ENCODE assay signal across 27 cellular contexts in the genomic region with DNA sequence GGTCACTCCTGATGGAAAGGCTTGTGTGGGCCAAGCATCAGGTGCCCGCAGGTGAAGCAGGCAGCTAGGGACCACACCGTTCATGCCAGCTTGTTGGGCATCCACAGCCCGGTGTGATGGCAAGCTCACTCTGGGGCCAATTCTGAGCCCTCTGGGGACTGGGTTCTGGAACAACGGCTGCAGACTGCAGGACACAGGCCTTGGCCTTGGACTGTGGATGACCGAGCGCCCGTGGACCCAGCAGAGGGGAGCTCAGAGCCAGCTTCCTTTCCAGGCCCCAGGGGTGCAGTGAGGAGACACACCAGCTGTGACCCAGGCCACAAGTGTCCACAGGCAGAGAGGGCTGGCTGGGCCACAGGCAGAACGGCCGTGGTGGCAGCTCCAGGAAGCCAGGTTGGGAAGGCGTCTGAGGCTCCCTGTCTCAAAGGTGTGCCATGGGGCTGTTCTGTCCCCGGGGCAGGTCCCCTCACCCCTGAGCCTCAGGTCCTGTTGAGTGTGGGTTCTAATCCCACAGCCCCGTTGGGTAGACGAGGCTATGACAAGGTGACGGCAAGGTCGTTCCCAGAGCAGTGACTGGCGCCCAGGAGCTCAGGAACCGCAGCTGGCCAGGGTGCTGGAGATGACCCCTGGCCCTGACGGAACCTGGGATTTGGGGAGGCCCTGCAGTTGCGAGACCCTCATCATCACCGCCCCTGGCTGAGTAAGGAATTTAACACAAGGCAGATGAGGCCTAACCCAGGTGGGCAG.
DNase-seq lines count a peak whose midpoint lies in the region; ATAC-seq and TF ChIP-seq lines count a peak whose summit lies in the region.
"Had no signal": no experiment of that assay in that cellular context is flagged by ENCODE, and none has a peak within 500 bp of the region (broad histone marks: within the 10 kb centered on the region; RNA-seq: fewer than 3 reads in every experiment).

No MANE protein-coding gene starts in this region.

- 79 to 87% methylated on average over 5 to 15 of the region's 20 CpGs for WGBS in thyroid gland, 2 donors

- no peaks in the 10 kb centered on the region for H3K27me3 ChIP-seq in thyroid gland
- H3K27me3 ChIP-seq: BLaER1, breast epithelium, neural progenitor cell had no signal

- H3K36me3 ChIP-seq in thyroid gland: no peaks in the 10 kb centered on the region
- H3K36me3 ChIP-seq: BLaER1, breast epithelium, heart right ventricle, neural progenitor cell had no signal

- no peaks in the 10 kb centered on the region for H3K4me1 ChIP-seq in thyroid gland
- H3K4me1 ChIP-seq: breast epithelium, heart right ventricle, neural progenitor cell had no signal

- TF ChIP-seq CTCF in progenitor cell of endocrine pancreas (IDR thresholded peaks at IDR 0.05; ENCODE audit: unreplicated experiment) (no peak), thyroid gland (IDR thresholded peaks at IDR 0.05) (no peak)

- H3K36me3 Mint-ChIP-seq in progenitor cell of endocrine pancreas (ENCODE audit: insufficient read depth): peaks cover 1% of the 10 kb centered on the region
- H3K36me3 Mint-ChIP-seq in activated CD4-positive, alpha-beta T cell treated with anti-CD3 and anti-CD28 coated beads, Interleukin-2, amount 10 ng/mL, durations not matched to agents 7 days and 5 days (ENCODE audit: low read depth): no peaks in the 10 kb centered on the region
- H3K36me3 Mint-ChIP-seq: activated naive CD4-positive, alpha-beta T cell treated with anti-CD3 and anti-CD28 coated beads, Interleukin-2, amount 50 U/mL, for 24 hours; T-cell had no signal

- no peak for TF ChIP-seq POLR2A in thyroid gland (IDR thresholded peaks at IDR 0.05)

- H3K27ac Mint-ChIP-seq in progenitor cell of endocrine pancreas: no peak overlapping the region
- H3K27ac Mint-ChIP-seq in activated CD4-positive, alpha-beta T cell treated with anti-CD3 and anti-CD28 coated beads, Interleukin-2, amount 10 ng/mL, durations not matched to agents 7 days and 5 days: no peak overlapping the region
- H3K27ac Mint-ChIP-seq: activated naive CD4-positive, alpha-beta T cell treated with anti-CD3 and anti-CD28 coated beads, Interleukin-2, amount 50 U/mL, for 24 hours; effector memory CD8-positive, alpha-beta T cell; neural progenitor cell; T-cell had no signal

- H3K4me3 Mint-ChIP-seq in progenitor cell of endocrine pancreas (ENCODE audit: low read depth): no peak overlapping the region
- no peak overlapping the region for H3K4me3 Mint-ChIP-seq in activated CD4-positive, alpha-beta T cell treated with anti-CD3 and anti-CD28 coated beads, Interleukin-2, amount 10 ng/mL, durations not matched to agents 7 days and 5 days
- H3K4me3 Mint-ChIP-seq: activated naive CD4-positive, alpha-beta T cell treated with anti-CD3 and anti-CD28 coated beads, Interleukin-2, amount 50 U/mL, for 24 hours; effector memory CD8-positive, alpha-beta T cell; neural progenitor cell; T-cell had no signal

- intact Hi-C loops in thyroid gland (cut with DNase I): no loop called here

- DNase-seq in stimulated activated CD4-positive, alpha-beta T cell treated with anti-CD3 and anti-CD28 coated beads, Interleukin-4, amount 100 ng/mL, for 24 hours: peak; percentile 1
- no peak for DNase-seq in stimulated activated CD4-positive, alpha-beta T cell treated with anti-CD3 and anti-CD28 coated beads, Interleukin-2, amount 100 ng/mL, for 24 hours
- DNase-seq in ecto neural progenitor cell (ENCODE audit: low spot score) (peak; percentile 32), progenitor cell of endocrine pancreas (ENCODE audit: low spot score, unreplicated experiment) (peak; percentile 7), thyroid gland (no peak)
- no peak for DNase-seq in activated CD4-positive, alpha-beta T cell treated with anti-CD3 and anti-CD28 coated beads, Interleukin-2, amount 10 ng/mL, durations not matched to agents 7 days and 5 days
- DNase-seq: activated CD4-positive, CD25-positive, alpha-beta regulatory T cell; activated T-cell treated with anti-CD3 and anti-CD28 coated beads, Interleukin-2, amount 50 U/mL, for 48 hours; amygdala; effector memory CD8-positive, alpha-beta T cell; erythroblast; foreskin fibroblast; heart right ventricle; mesenchymal stem cell; MV-4-11; NCI-H146; NCI-H446 treated with DMSO at 0.1 percent for 48 hours; trophoblast cell had no signal

- CTCF ChIA-PET in activated CD4-positive, alpha-beta T cell treated with anti-CD3 and anti-CD28 coated beads, Interleukin-2, amount 10 ng/mL, durations not matched to agents 7 days and 5 days (lab: Charles Lee): no interaction called here

- no peak for ATAC-seq in HG02798 (IDR thresholded peaks at IDR 0.05; ENCODE audit: poor library complexity, unreplicated experiment)
- ATAC-seq: effector memory CD8-positive, alpha-beta T cell; heart right ventricle; T-cell had no signal

- H3K4me3 ChIP-seq in thyroid gland (replicated peaks in 1 of 3): no peak overlapping the region
- H3K4me3 ChIP-seq: BLaER1, breast epithelium, heart right ventricle, neural progenitor cell, skin epidermis had no signal

- H3K4me1 Mint-ChIP-seq in progenitor cell of endocrine pancreas (ENCODE audit: low read depth): no peaks in the 10 kb centered on the region
- H3K4me1 Mint-ChIP-seq in activated CD4-positive, alpha-beta T cell treated with anti-CD3 and anti-CD28 coated beads, Interleukin-2, amount 10 ng/mL, durations not matched to agents 7 days and 5 days: no peaks in the 10 kb centered on the region
- H3K4me1 Mint-ChIP-seq: activated naive CD4-positive, alpha-beta T cell treated with anti-CD3 and anti-CD28 coated beads, Interleukin-2, amount 50 U/mL, for 24 hours; T-cell had no signal

- no peaks in the 10 kb centered on the region for H3K9me3 Mint-ChIP-seq in progenitor cell of endocrine pancreas (ENCODE audit: low read depth)
- H3K9me3 Mint-ChIP-seq in activated CD4-positive, alpha-beta T cell treated with anti-CD3 and anti-CD28 coated beads, Interleukin-2, amount 10 ng/mL, durations not matched to agents 7 days and 5 days: no peaks in the 10 kb centered on the region
- H3K9me3 Mint-ChIP-seq: activated naive CD4-positive, alpha-beta T cell treated with anti-CD3 and anti-CD28 coated beads, Interleukin-2, amount 50 U/mL, for 24 hours; effector memory CD8-positive, alpha-beta T cell; T-cell had no signal

- POLR2A ChIA-PET in activated CD4-positive, alpha-beta T cell treated with anti-CD3 and anti-CD28 coated beads, Interleukin-2, amount 10 ng/mL, durations not matched to agents 7 days and 5 days (lab: Charles Lee): no interaction called here

- no peak overlapping the region for H3K27ac ChIP-seq in thyroid gland
- H3K27ac ChIP-seq: BLaER1, breast epithelium, heart right ventricle, HL-60, neural progenitor cell, RWPE1, skin epidermis had no signal

- no peaks in the 10 kb centered on the region for H3K27me3 Mint-ChIP-seq in progenitor cell of endocrine pancreas
- H3K27me3 Mint-ChIP-seq in activated CD4-positive, alpha-beta T cell treated with anti-CD3 and anti-CD28 coated beads, Interleukin-2, amount 10 ng/mL, durations not matched to agents 7 days and 5 days: no peaks in the 10 kb centered on the region
- H3K27me3 Mint-ChIP-seq: activated naive CD4-positive, alpha-beta T cell treated with anti-CD3 and anti-CD28 coated beads, Interleukin-2, amount 50 U/mL, for 24 hours; effector memory CD8-positive, alpha-beta T cell; T-cell had no signal

- H3K9me3 ChIP-seq in thyroid gland: no peaks in the 10 kb centered on the region
- H3K9me3 ChIP-seq: BLaER1, heart right ventricle had no signal

Comparison
In these comparisons a context has a peak if more than half of its experiments do, and no peak if none do; other contexts are left out.
1. DNase-seq: peak in stimulated activated CD4-positive, alpha-beta T cell treated with anti-CD3 and anti-CD28 coated beads, Interleukin-4, amount 100 ng/mL, for 24 hours (single experiment), ecto neural progenitor cell (single experiment) and progenitor cell of endocrine pancreas (single experiment); none in stimulated activated CD4-positive, alpha-beta T cell treated with anti-CD3 and anti-CD28 coated beads, Interleukin-2, amount 100 ng/mL, for 24 hours (0 of 2), activated CD4-positive, alpha-beta T cell treated with anti-CD3 and anti-CD28 coated beads, Interleukin-2, amount 10 ng/mL, durations not matched to agents 7 days and 5 days (single experiment) and thyroid gland (0 of 2).